15 cellular contexts compared by ENCODE assay signal in the genomic region with DNA sequence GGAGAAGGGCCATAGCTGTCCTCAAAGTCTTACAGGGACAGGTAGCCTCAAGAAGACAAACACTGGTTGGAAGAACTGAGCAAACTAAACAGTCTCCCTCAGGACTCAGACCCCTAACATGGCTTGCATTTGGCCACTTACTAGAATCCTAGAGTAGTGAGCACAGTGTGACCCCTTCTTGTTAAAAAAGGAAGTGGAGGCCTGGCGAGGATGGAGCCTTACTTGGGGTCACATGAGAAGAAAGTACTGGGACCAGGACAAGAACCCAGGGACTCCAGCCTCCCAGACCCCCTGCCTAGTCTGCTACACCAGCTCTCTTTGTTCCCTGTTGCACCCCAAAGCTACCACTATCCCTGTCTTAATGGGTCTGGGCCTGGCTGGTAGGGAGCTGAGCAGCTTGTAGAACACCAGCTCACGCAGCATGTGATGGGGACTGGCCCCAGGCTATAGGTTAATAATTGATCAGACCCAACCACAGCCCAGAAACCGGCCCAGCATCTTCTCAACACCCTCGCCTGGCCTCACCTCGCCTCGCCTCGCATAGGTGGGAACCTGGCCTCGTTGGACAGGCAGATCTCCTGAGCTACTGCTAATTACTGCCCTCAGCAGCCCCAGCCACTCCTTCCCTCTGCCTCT.
DNase-seq lines count a peak whose midpoint lies in the region; ATAC-seq and TF ChIP-seq lines count a peak whose summit lies in the region.
"Had no signal": no experiment of that assay in that cellular context is flagged by ENCODE, and none has a peak within 500 bp of the region (broad histone marks: within the 10 kb centered on the region; RNA-seq: fewer than 3 reads in every experiment).

No MANE protein-coding gene starts in this region.

- peak overlapping the region; percentile 75 for H3K27ac ChIP-seq in 22Rv1
- H3K27ac ChIP-seq: A549, tibial artery had no signal

- peak; percentile 82 for ATAC-seq in HG03342 (IDR thresholded peaks at IDR 0.05; ENCODE audit: unreplicated experiment)
- ATAC-seq: A549, left ventricle myocardium superior had no signal

- TF ChIP-seq CTCF in 22Rv1 (IDR thresholded peaks at IDR 0.05): no peak

- DNase-seq in GM19238 (ENCODE audit: insufficient read length, low spot score): peak; percentile 72
- peak; percentile 80 for DNase-seq in left kidney (ENCODE audit: low read depth, low spot score)
- DNase-seq in COLO829 (ENCODE audit: low spot score): no peak
- no peak for DNase-seq in NCI-H69 (lab: John Stamatoyannopoulos, UW)
- DNase-seq in ecto neural progenitor cell (ENCODE audit: low spot score): no peak
- no peak for DNase-seq in NCI-H774 (lab: John Stamatoyannopoulos, UW)
- DNase-seq: activated CD4-positive, alpha-beta T cell treated with anti-CD3 and anti-CD28 coated beads, Interleukin-2, amount 50 U/mL, for 48 hours; activated effector memory CD4-positive, alpha-beta T cell treated with anti-CD3 and anti-CD28 coated beads, Interleukin-2, amount 50 U/mL, for 16 hours; left ventricle myocardium superior; NCI-H345; nephron progenitor cell; tibial artery had no signal

Comparison
In these comparisons a context has a peak if more than half of its experiments do, and no peak if none do; other contexts are left out.
1. DNase-seq: peak in GM19238 (single experiment) and left kidney (single experiment); none in COLO829 (single experiment), NCI-H69 (single experiment), ecto neural progenitor cell (single experiment) and NCI-H774 (single experiment).